Comparison of ENCODE assay signal across 16 cellular contexts in genomic region chr20:43744121-43744520, GRCh38. TPM values are rescaled to one million over a fixed set of nuclear protein-coding genes. Genes with fewer than 3 reads are reported as not detected.
DNase-seq lines count a peak whose midpoint lies in the region; ATAC-seq and TF ChIP-seq lines count a peak whose summit lies in the region.
"Had no signal": no experiment of that assay in that cellular context is flagged by ENCODE, and none has a peak within 500 bp of the region (broad histone marks: within the 10 kb centered on the region; RNA-seq: fewer than 3 reads in every experiment).

No MANE protein-coding gene starts in this region.

- H3K36me3 Mint-ChIP-seq in CD4-positive, CD25-positive, alpha-beta regulatory T cell, result no peaks in the 10 kb centered on the region

- no peak for TF ChIP-seq CTCF in NB4 (IDR thresholded peaks at IDR 0.05; ENCODE audit: low read depth, low read length)

- no peak overlapping the region for H3K4me3 ChIP-seq in CD4-positive, CD25-positive, alpha-beta regulatory T cell (ENCODE audit: low read depth, low read length)
- no peak overlapping the region for H3K4me3 ChIP-seq in NB4 (ENCODE audit: low read depth, low read length)
- H3K4me3 ChIP-seq: psoas muscle, upper lobe of left lung had no signal

- peaks cover 5 to 38% (median 21%) of the 10 kb centered on the region in 4 donors for H3K4me1 Mint-ChIP-seq in CD4-positive, CD25-positive, alpha-beta regulatory T cell

- ATAC-seq in CD4-positive, CD25-positive, alpha-beta regulatory T cell (ENCODE audit: low read depth in 2 of 2), result peak; percentile 50 to 68
- ATAC-seq in HG03571 (IDR thresholded peaks at IDR 0.05; ENCODE audit: unreplicated experiment), result no peak
- ATAC-seq: effector memory CD8-positive, alpha-beta T cell; psoas muscle had no signal

- H3K36me3 ChIP-seq in CD4-positive, CD25-positive, alpha-beta regulatory T cell (ENCODE audit: control insufficient read depth, insufficient read depth, low read length), result no peaks in the 10 kb centered on the region
- H3K36me3 ChIP-seq: upper lobe of left lung had no signal

- H3K27me3 ChIP-seq in CD4-positive, CD25-positive, alpha-beta regulatory T cell (ENCODE audit: control insufficient read depth, insufficient read depth, low read length), result no peaks in the 10 kb centered on the region
- H3K27me3 ChIP-seq: upper lobe of left lung had no signal

- no peak for TF ChIP-seq POLR2A in NB4 (IDR thresholded peaks at IDR 0.05; ENCODE audit: extremely low read depth, insufficient read length)

- H3K27ac Mint-ChIP-seq in CD4-positive, CD25-positive, alpha-beta regulatory T cell, result peak overlapping the region; percentile 48 to 55 (median 49)
- H3K27ac Mint-ChIP-seq: effector memory CD8-positive, alpha-beta T cell had no signal

- in situ Hi-C loops in KBM-7 (cut with MboI; ENCODE audit: low pct_unique_long_range_greater_than_20kb, low sequenced_read_pairs), result loop anchor here (10.0 kb wide), 1 partner anchor 341 kb away; no protein-coding TSS in a partner anchor

- peak overlapping the region in 1 of 4 donors; percentile 28 for H3K4me3 Mint-ChIP-seq in CD4-positive, CD25-positive, alpha-beta regulatory T cell
- H3K4me3 Mint-ChIP-seq: effector memory CD8-positive, alpha-beta T cell had no signal

- H3K27me3 Mint-ChIP-seq in CD4-positive, CD25-positive, alpha-beta regulatory T cell, result no peaks in the 10 kb centered on the region

- H3K4me1 ChIP-seq in CD4-positive, CD25-positive, alpha-beta regulatory T cell (ENCODE audit: control insufficient read depth, insufficient read depth, low read length, poor library complexity, severe bottlenecking), result peaks cover 20% of the 10 kb centered on the region
- H3K4me1 ChIP-seq: psoas muscle had no signal

- peaks cover 0 to 5% (median 0%) of the 10 kb centered on the region in 7 donors for H3K9me3 Mint-ChIP-seq in CD4-positive, CD25-positive, alpha-beta regulatory T cell
- H3K9me3 Mint-ChIP-seq: effector memory CD8-positive, alpha-beta T cell had no signal

- DNase-seq in A172 (ENCODE audit: low spot score) (peak; percentile 55), NB4 (ENCODE audit: low read depth) (peak; percentile 72), KBM-7 (no peak), retina (no peak), GDM1 (lab: John Stamatoyannopoulos, UW) (no peak)
- DNase-seq in CD4-positive, CD25-positive, alpha-beta regulatory T cell, result peak in 2 of 3 donors; percentile 23 to 69
- peak; percentile 23 for DNase-seq in activated naive CD4-positive, alpha-beta T cell treated with anti-CD3 and anti-CD28 coated beads, Interleukin-2, amount 50 U/mL, for 16 hours
- DNase-seq: activated CD4-positive, alpha-beta T cell treated with anti-CD3 and anti-CD28 coated beads, Interleukin-2, amount 50 U/mL, for 4 hours; anterior cingulate cortex; Caco-2; effector memory CD8-positive, alpha-beta T cell; NCI-H187; psoas muscle; SIG-M5; upper lobe of left lung had no signal

- no peaks in the 10 kb centered on the region for H3K9me3 ChIP-seq in CD4-positive, CD25-positive, alpha-beta regulatory T cell (ENCODE audit: control insufficient read depth in 2 of 2, low read length in 2 of 2)
- H3K9me3 ChIP-seq: Caco-2, psoas muscle, upper lobe of left lung had no signal

- no peak overlapping the region for H3K27ac ChIP-seq in CD4-positive, CD25-positive, alpha-beta regulatory T cell (ENCODE audit: insufficient read depth, low read length, poor library complexity, severe bottlenecking)
- H3K27ac ChIP-seq: psoas muscle, upper lobe of left lung had no signal

RNA-seq across cellular contexts. Expression of gene GTSF1L, which starts 17.3 kb away (rescaled TPM):
- total RNA-seq in A172 (2014; rRNA removed; shearing (Covaris generic)), result not detected in 2 replicates
- 1.1 TPM for total RNA-seq in CD4-positive, CD25-positive, alpha-beta regulatory T cell
- polyA plus RNA-seq in CD4-positive, CD25-positive, alpha-beta regulatory T cell, result 1 to 10 TPM in 3 of 4 donors, under 1 TPM in 1; 0.98 to 3.0 (median 1.7) TPM
- total RNA-seq: Caco-2, psoas muscle, upper lobe of left lung had no signal
- polyA plus RNA-seq: psoas muscle had no signal

Comparison
In these comparisons a context has a peak if more than half of its experiments do, and no peak if none do; other contexts are left out.
1. DNase-seq: peak in A172 (single experiment), CD4-positive, CD25-positive, alpha-beta regulatory T cell (2 of 3), NB4 (single experiment) and activated naive CD4-positive, alpha-beta T cell treated with anti-CD3 and anti-CD28 coated beads, Interleukin-2, amount 50 U/mL, for 16 hours (single experiment); none in KBM-7 (single experiment), retina (single experiment) and GDM1 (single experiment).